In genomic region chr1:34312359-34312758, GRCh38 we compare ENCODE assay signal across 23 cellular contexts.
DNase-seq lines count a peak whose midpoint lies in the region; TF ChIP-seq lines count a peak whose summit lies in the region.
"Had no signal": no experiment of that assay in that cellular context is flagged by ENCODE, and none has a peak within 500 bp of the region (broad histone marks: within the 10 kb centered on the region; RNA-seq: fewer than 3 reads in every experiment).

No MANE protein-coding gene starts in this region.

- no peak overlapping the region for H3K4me3 ChIP-seq in OCI-LY3 (ENCODE audit: low read length)
- no peak overlapping the region for H3K4me3 ChIP-seq in effector memory CD4-positive, alpha-beta T cell (ENCODE audit: insufficient read depth, low read depth, low read length, poor library complexity, severe bottlenecking)
- H3K4me3 ChIP-seq: BLaER1, GM12878 had no signal

- TF ChIP-seq CTCF in OCI-LY3 (IDR thresholded peaks at IDR 0.05; ENCODE audit: low read depth, low read length) = no peak

- no peak overlapping the region for H3K27ac ChIP-seq in OCI-LY3 (ENCODE audit: low read length)
- no peak overlapping the region for H3K27ac ChIP-seq in effector memory CD4-positive, alpha-beta T cell (ENCODE audit: insufficient read depth, low read length, poor library complexity, severe bottlenecking)
- H3K27ac ChIP-seq: BLaER1 had no signal

- no peak overlapping the region for H3K4me2 ChIP-seq in OCI-LY3 (ENCODE audit: low read length)
- H3K4me2 ChIP-seq: BLaER1 had no signal

- no peaks in the 10 kb centered on the region for H4K20me1 ChIP-seq in OCI-LY3 (ENCODE audit: insufficient read depth, low read length)
- H4K20me1 ChIP-seq: BLaER1 had no signal

- DNase-seq in NCI-H748 (lab: John Stamatoyannopoulos, UW; ENCODE audit: unreplicated experiment) (peak; percentile 3), NCI-H748 treated with DMSO at 0.1 percent for 48 hours (lab: John Stamatoyannopoulos, UW) (no peak), M059J (ENCODE audit: low read depth) (peak; percentile 17), NCI-H1436 (lab: John Stamatoyannopoulos, UW) (no peak)
- DNase-seq in effector memory CD4-positive, alpha-beta T cell = no peak
- DNase-seq: 8988T; ACHN; BE2C; C1 segment of cervical spinal cord; CD4-positive, alpha-beta memory T cell; CD4-positive, CD25-positive, alpha-beta regulatory T cell; CD8-positive, alpha-beta memory T cell; COR-L47; DMS 273 treated with DMSO at 0.1 percent for 48 hours; DMS153; DMS53; DMS79; DND-41; EL; GDM1 had no signal

- H3K79me2 ChIP-seq in OCI-LY3 (ENCODE audit: low read length) = no peaks in the 10 kb centered on the region

- H3K36me3 ChIP-seq in OCI-LY3 (replicated peaks; ENCODE audit: low read depth, low read length) = no peaks in the 10 kb centered on the region
- H3K36me3 ChIP-seq in effector memory CD4-positive, alpha-beta T cell (ENCODE audit: control insufficient read depth, insufficient read depth, low read length) = no peaks in the 10 kb centered on the region
- H3K36me3 ChIP-seq: BE2C, BLaER1 had no signal

- H3K27me3 ChIP-seq in OCI-LY3 (ENCODE audit: low read depth, low read length) = no peaks in the 10 kb centered on the region
- no peaks in the 10 kb centered on the region for H3K27me3 ChIP-seq in effector memory CD4-positive, alpha-beta T cell (replicated peaks; ENCODE audit: control insufficient read depth, insufficient read depth, low read length, poor library complexity, severe bottlenecking)
- H3K27me3 ChIP-seq: BE2C, BLaER1 had no signal

- no peak overlapping the region for H3K9ac ChIP-seq in OCI-LY3 (ENCODE audit: low read length)
- H3K9ac ChIP-seq: BLaER1 had no signal

- 0 out of 2 replicates have a peak overlapping the region, but pooled peaks have one; percentile 54 for H2AFZ ChIP-seq in OCI-LY3 (ENCODE audit: low read depth, low read length)

- H3K4me1 ChIP-seq in OCI-LY3 (ENCODE audit: low read length) = no peaks in the 10 kb centered on the region
- H3K4me1 ChIP-seq in effector memory CD4-positive, alpha-beta T cell (ENCODE audit: control insufficient read depth, insufficient read depth, low read length, poor library complexity, severe bottlenecking) = no peaks in the 10 kb centered on the region
- H3K4me1 ChIP-seq: BE2C, BLaER1 had no signal

- H3K9me3 ChIP-seq in OCI-LY3 (ENCODE audit: insufficient read depth, low read length) = peaks cover 5% of the 10 kb centered on the region; the same call in 1 of the 2 replicates
- H3K9me3 ChIP-seq in effector memory CD4-positive, alpha-beta T cell (ENCODE audit: control insufficient read depth, low read length) = peaks cover 5% of the 10 kb centered on the region
- H3K9me3 ChIP-seq: BE2C had no signal

Comparison
In these comparisons a context has a peak if more than half of its experiments do, and no peak if none do; other contexts are left out.
1. DNase-seq: peak in NCI-H748 (single experiment) and M059J (single experiment); none in NCI-H748 treated with DMSO at 0.1 percent for 48 hours (single experiment), effector memory CD4-positive, alpha-beta T cell (0 of 3) and NCI-H1436 (single experiment).